ENCODE assay signal across 8 cellular contexts in the genomic region with DNA sequence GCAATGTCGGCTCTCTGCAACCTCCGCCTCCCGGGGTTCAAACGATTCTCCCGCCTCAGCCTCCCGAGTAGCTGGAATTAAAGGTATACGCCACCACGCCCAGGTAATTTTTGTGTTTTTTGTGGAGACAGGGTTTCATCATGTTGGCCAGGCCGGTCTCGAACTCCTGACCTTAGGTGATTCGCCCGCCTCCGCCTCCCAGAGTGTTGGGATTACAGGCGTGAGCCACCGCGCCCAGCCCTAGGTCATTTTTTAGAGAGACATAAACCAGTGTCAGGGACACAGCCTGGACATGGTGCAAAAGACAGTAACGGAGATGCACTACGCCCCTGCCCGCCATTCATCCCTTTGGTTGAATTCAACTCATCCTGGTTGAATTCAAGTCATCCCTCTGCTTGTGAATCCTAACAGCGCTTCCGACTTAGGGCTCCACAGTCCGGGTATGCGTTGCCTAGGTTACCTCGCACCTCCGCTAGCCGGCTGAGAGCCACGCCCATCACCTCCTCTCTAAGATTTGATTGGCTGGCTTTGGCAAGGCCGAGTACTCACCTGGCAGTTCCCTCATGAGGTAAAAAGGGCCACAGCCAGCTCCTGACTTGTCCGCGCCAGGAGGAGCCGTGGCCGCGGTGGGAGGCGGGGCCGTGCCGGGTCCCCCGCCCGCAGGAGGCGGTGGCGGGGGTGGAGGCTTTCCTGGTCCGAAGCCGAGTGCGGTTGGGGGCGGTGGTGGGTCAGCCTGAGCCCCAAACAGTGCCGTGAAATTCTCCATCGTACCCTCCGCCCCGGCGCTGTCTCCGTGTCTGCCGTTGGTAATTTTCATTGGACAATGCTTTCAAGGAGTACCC. TPM values are rescaled to one million over a fixed set of nuclear protein-coding genes. Genes with fewer than 3 reads are reported as not detected.
DNase-seq lines count a peak whose midpoint lies in the region; ATAC-seq, FAIRE-seq and TF ChIP-seq lines count a peak whose summit lies in the region.

TSS of gene MED19 (minus strand) at position 802 of the 842 bp plus-strand sequence. CDS start at position 766, 36 bp downstream.

- no peak for FAIRE-seq in RCC 7860 (lab: Jason Lieb, UNC)

- peaks cover 54% of the 10 kb centered on the region for H3K4me1 Mint-ChIP-seq in activated T-cell treated with anti-CD3 and anti-CD28 coated beads, Interleukin-2, amount 50 U/mL, for 72 hours (ENCODE audit: low read depth)
- H3K4me1 Mint-ChIP-seq in nephron progenitor cell, result peaks cover 33% of the 10 kb centered on the region
- H3K4me1 Mint-ChIP-seq in stimulated activated naive CD8-positive, alpha-beta T cell treated with anti-CD3 and anti-CD28 coated beads, Interleukin-15, Interleukin-2, amounts not matched to agents 100 ng/mL and 50 ng/mL, for 24 hours (ENCODE audit: low read depth), result peaks cover 54% of the 10 kb centered on the region

- H3K4me3 Mint-ChIP-seq in activated T-cell treated with anti-CD3 and anti-CD28 coated beads, Interleukin-2, amount 50 U/mL, for 72 hours, result peak within 1 kb of the TSS; percentile 91 to 97
- peak within 1 kb of the TSS; percentile 100 for H3K4me3 Mint-ChIP-seq in nephron progenitor cell
- H3K4me3 Mint-ChIP-seq in stimulated activated naive CD8-positive, alpha-beta T cell treated with anti-CD3 and anti-CD28 coated beads, Interleukin-15, Interleukin-2, amounts not matched to agents 100 ng/mL and 50 ng/mL, for 24 hours, result peak within 1 kb of the TSS; percentile 98

- peak within 1 kb of the TSS; percentile 94 for H3K27ac Mint-ChIP-seq in activated T-cell treated with anti-CD3 and anti-CD28 coated beads, Interleukin-2, amount 50 U/mL, for 72 hours
- peak within 1 kb of the TSS; percentile 98 for H3K27ac Mint-ChIP-seq in nephron progenitor cell
- peak within 1 kb of the TSS; percentile 98 for H3K27ac Mint-ChIP-seq in stimulated activated naive CD8-positive, alpha-beta T cell treated with anti-CD3 and anti-CD28 coated beads, Interleukin-15, Interleukin-2, amounts not matched to agents 100 ng/mL and 50 ng/mL, for 24 hours

- no peaks in the 10 kb centered on the region for H3K27me3 Mint-ChIP-seq in activated T-cell treated with anti-CD3 and anti-CD28 coated beads, Interleukin-2, amount 50 U/mL, for 72 hours (ENCODE audit: low read depth)
- peaks cover 2% of the 10 kb centered on the region for H3K27me3 Mint-ChIP-seq in nephron progenitor cell (ENCODE audit: low read depth, poor library complexity)
- H3K27me3 Mint-ChIP-seq in stimulated activated naive CD8-positive, alpha-beta T cell treated with anti-CD3 and anti-CD28 coated beads, Interleukin-15, Interleukin-2, amounts not matched to agents 100 ng/mL and 50 ng/mL, for 24 hours, result no peaks in the 10 kb centered on the region

- TF ChIP-seq CTCF in nephron progenitor cell (IDR thresholded peaks at IDR 0.05), result no peak

- H3K36me3 Mint-ChIP-seq in activated T-cell treated with anti-CD3 and anti-CD28 coated beads, Interleukin-2, amount 50 U/mL, for 72 hours (ENCODE audit: insufficient read depth in 2 of 2), result peaks cover 4 to 7% of the 10 kb centered on the region in 2 donors
- peaks cover 48% of the 10 kb centered on the region for H3K36me3 Mint-ChIP-seq in nephron progenitor cell (ENCODE audit: low read depth)
- H3K36me3 Mint-ChIP-seq in stimulated activated naive CD8-positive, alpha-beta T cell treated with anti-CD3 and anti-CD28 coated beads, Interleukin-15, Interleukin-2, amounts not matched to agents 100 ng/mL and 50 ng/mL, for 24 hours (ENCODE audit: low read depth), result peaks cover 10% of the 10 kb centered on the region

- H3K9me3 Mint-ChIP-seq in activated T-cell treated with anti-CD3 and anti-CD28 coated beads, Interleukin-2, amount 50 U/mL, for 72 hours, result no peaks in the 10 kb centered on the region
- H3K9me3 Mint-ChIP-seq in nephron progenitor cell, result peaks cover 20% of the 10 kb centered on the region
- H3K9me3 Mint-ChIP-seq in stimulated activated naive CD8-positive, alpha-beta T cell treated with anti-CD3 and anti-CD28 coated beads, Interleukin-15, Interleukin-2, amounts not matched to agents 100 ng/mL and 50 ng/mL, for 24 hours, result no peaks in the 10 kb centered on the region

- peak within 1 kb of the TSS; percentile 100 for H3K4me3 ChIP-seq in Jurkat, Clone E6-1 (ENCODE audit: low read length)

- DNase-seq in DMS153 (lab: John Stamatoyannopoulos, UW) (peak; percentile 91), RCC 7860 (ENCODE audit: low spot score) (peak; percentile 79), fibroblast of gingiva (ENCODE audit: low read depth) (peak; percentile 47), nephron progenitor cell (peak; percentile 82)
- DNase-seq in Jurkat, Clone E6-1 (ENCODE audit: low read depth, low spot score), result peak; percentile 56
- peak; percentile 75 to 84 for DNase-seq in activated T-cell treated with anti-CD3 and anti-CD28 coated beads, Interleukin-2, amount 50 U/mL, for 72 hours

- peak; percentile 38 for ATAC-seq in GM21619 (IDR thresholded peaks at IDR 0.05; ENCODE audit: unreplicated experiment)
- ATAC-seq in activated T-cell treated with anti-CD3 and anti-CD28 coated beads, Interleukin-2, amount 50 U/mL, for 72 hours (replicated peaks in 1 of 2), result peak; percentile 60 to 62

RNA-seq across cellular contexts. Expression of gene MED19, which starts in this region (rescaled TPM):
- polyA plus RNA-seq in Jurkat, Clone E6-1 (2012; ENCODE audit: insufficient read depth, insufficient read length), result 27.7 TPM
- total RNA-seq in activated T-cell treated with anti-CD3 and anti-CD28 coated beads, Interleukin-2, amount 50 U/mL, for 72 hours, result 10 to 100 TPM; 19.8 to 20.0 TPM

Comparison
In these comparisons a context has a peak if more than half of its experiments do, and no peak if none do; other contexts are left out.
1. Peak in every context shown above with its lines: DNase-seq, ATAC-seq and H3K4me3 ChIP-seq.